1 cellular context compared by ENCODE assay signal in the genomic region with DNA sequence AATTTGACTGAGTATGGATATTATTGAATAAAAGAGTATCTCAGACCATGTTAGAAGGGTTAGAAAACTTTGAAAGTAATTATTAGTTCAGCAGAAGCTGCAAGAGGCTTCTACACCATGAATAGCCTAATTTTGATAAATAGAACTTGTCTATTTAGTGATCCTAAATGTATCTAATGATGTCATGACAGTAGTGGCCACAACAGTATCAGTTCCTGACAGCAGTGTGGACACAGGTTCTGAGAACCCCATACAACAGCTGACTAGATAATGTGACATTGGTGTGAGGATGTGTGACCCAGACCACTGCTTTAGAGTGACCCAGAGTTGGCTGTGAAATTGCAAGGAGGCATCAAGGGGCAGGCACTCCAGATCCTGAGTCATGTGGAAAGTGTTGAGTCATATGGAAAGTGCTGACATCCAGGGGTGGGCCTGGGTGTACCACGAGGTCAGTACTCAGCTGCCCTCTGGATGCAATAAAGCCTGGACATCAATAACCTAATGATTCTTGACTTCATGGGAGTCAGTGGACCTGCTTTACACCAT.
TF ChIP-seq lines count a peak whose summit lies in the region.

No MANE protein-coding gene starts in this region.

TF ChIP-seq in GM12878, 131 proteins besides CTCF, POLR2A, EP300 and RAD21 (continued from another document):
- TF ChIP-seq BRCA1 (IDR thresholded peaks at IDR 0.05; ENCODE audit: low read depth, low read length) (no peak), RAD51 (IDR thresholded peaks at IDR 0.05) (0 out of 2 replicates have a peak, but pooled peaks have one; percentile 31), SPI1 (IDR thresholded peaks at IDR 0.05; ENCODE audit: borderline replicate concordance, insufficient read depth, low read depth, low read length) (peak; percentile 29; the same call in 1 of the 2 replicates), IKZF2 (IDR thresholded peaks at IDR 0.05) (0 out of 4 replicates have a peak, but pooled peaks of 1 of the 2 experiments have one; percentile 10), IRF4 (IDR thresholded peaks at IDR 0.05; ENCODE audit: low read depth, low read length) (peak; percentile 78), NRF1 (conservative IDR thresholded peaks at IDR 0.05; ENCODE audit: low read depth, low read length) (no peak), NR2F1 (conservative IDR thresholded peaks at IDR 0.05) (peak; percentile 40; the same call in 1 of the 2 replicates), HDAC2 (IDR thresholded peaks at IDR 0.05) (no peak)
